In genomic region chr9:14066032-14066431, GRCh38 we compare ENCODE assay signal across 8 cellular contexts.
"Had no signal": no experiment of that assay in that cellular context is flagged by ENCODE, and none has a peak within 500 bp of the region (broad histone marks: within the 10 kb centered on the region; RNA-seq: fewer than 3 reads in every experiment).

No MANE protein-coding gene starts in this region.

- ATAC-seq: HCT116 had no signal

- H3K27ac ChIP-seq: GM23248 had no signal

- H3K4me1 ChIP-seq: HAP-1 had no signal

- H3K9ac ChIP-seq: GM23248 had no signal

- H3K9me3 ChIP-seq: HAP-1 had no signal

- H3K4me3 ChIP-seq: GM23248, HAP-1 had no signal

- FAIRE-seq: HTR-8/SVneo had no signal

- DNase-seq: GM23248, GOT3, H7, HFFc6, KG1 had no signal

- H2AFZ ChIP-seq: GM23248 had no signal

- H3K36me3 ChIP-seq: HAP-1 had no signal
